27 cellular contexts compared by ENCODE assay signal in genomic region chr3:122772827-122773226, GRCh38.
"Had no signal": no experiment of that assay in that cellular context is flagged by ENCODE, and none has a peak within 500 bp of the region (broad histone marks: within the 10 kb centered on the region; RNA-seq: fewer than 3 reads in every experiment).

No MANE protein-coding gene starts in this region.

- H3K27me3 Mint-ChIP-seq: naive thymus-derived CD8-positive, alpha-beta T cell; natural killer cell treated with Interleukin-12 subunit alpha and Interleukin-12 subunit beta and Interleukin-15 and Interleukin-18, amount 100 ng/mL, for 72 hours; stimulated activated memory B cell treated with anti-CD40 and anti-IgM and Interleukin-4, amounts not matched to agents 10 μg/mL and 1 μg/mL and 100 μg/mL, for 72 hours; stimulated activated naive CD8-positive, alpha-beta T cell treated with anti-CD3 and anti-CD28 coated beads, Interleukin-15, amount 100 ng/mL, for 72 hours had no signal

- H3K27me3 ChIP-seq: neutrophil, pancreas, right lobe of liver, sigmoid colon, suprapubic skin, testis, tibial artery, transverse colon, upper lobe of left lung, vagina had no signal

- H3K4me3 Mint-ChIP-seq: naive thymus-derived CD8-positive, alpha-beta T cell; natural killer cell treated with Interleukin-12 subunit alpha and Interleukin-12 subunit beta and Interleukin-15 and Interleukin-18, amount 100 ng/mL, for 72 hours; nephron progenitor cell; neural crest cell; stimulated activated memory B cell treated with anti-CD40 and anti-IgM and Interleukin-4, amounts not matched to agents 10 μg/mL and 1 μg/mL and 100 μg/mL, for 72 hours; stimulated activated naive CD8-positive, alpha-beta T cell treated with anti-CD3 and anti-CD28 coated beads, Interleukin-15, amount 100 ng/mL, for 72 hours had no signal

- H3K4me3 ChIP-seq: pancreas, prostate gland, right lobe of liver, sigmoid colon, suprapubic skin, testis, tibial artery, transverse colon, upper lobe of left lung, vagina had no signal

- H3K4me1 ChIP-seq: pancreas, prostate gland, right lobe of liver, sigmoid colon, testis, tibial artery, transverse colon, vagina had no signal

- H3K36me3 ChIP-seq: pancreas, prostate gland, right lobe of liver, vagina had no signal

- H3K9me3 Mint-ChIP-seq: naive thymus-derived CD8-positive, alpha-beta T cell; natural killer cell treated with Interleukin-12 subunit alpha and Interleukin-12 subunit beta and Interleukin-15 and Interleukin-18, amount 100 ng/mL, for 72 hours; nephron progenitor cell; neural crest cell; stimulated activated memory B cell treated with anti-CD40 and anti-IgM and Interleukin-4, amounts not matched to agents 10 μg/mL and 1 μg/mL and 100 μg/mL, for 72 hours; stimulated activated naive CD8-positive, alpha-beta T cell treated with anti-CD3 and anti-CD28 coated beads, Interleukin-15, amount 100 ng/mL, for 72 hours had no signal

- H3K4me1 Mint-ChIP-seq: nephron progenitor cell; neural crest cell; stimulated activated naive CD8-positive, alpha-beta T cell treated with anti-CD3 and anti-CD28 coated beads, Interleukin-15, amount 100 ng/mL, for 72 hours had no signal

- H3K9me3 ChIP-seq: neutrophil, pancreas, prostate gland, right lobe of liver, sigmoid colon, suprapubic skin, testis, tibial artery, transverse colon, upper lobe of left lung, vagina had no signal

- DNase-seq: naive thymus-derived CD8-positive, alpha-beta T cell; nephron progenitor cell; nucleus accumbens; pancreas; right cardiac atrium; right lobe of liver; sigmoid colon; small intestine; stimulated activated CD4-positive, alpha-beta T cell treated with anti-CD3 and anti-CD28 coated beads, Interleukin-15, amount 100 ng/mL, for 24 hours; stimulated activated CD4-positive, alpha-beta T cell treated with anti-CD3 and anti-CD28 coated beads, Interleukin-2, amount 100 ng/mL, for 24 hours; stimulated activated CD4-positive, alpha-beta T cell treated with anti-CD3 and anti-CD28 coated beads, Interleukin-2, amount 100 ng/mL, for 48 hours; stimulated activated CD4-positive, alpha-beta T cell treated with anti-CD3 and anti-CD28 coated beads, Interleukin-4, amount 100 ng/mL, for 24 hours; stimulated activated naive CD4-positive, alpha-beta T cell; stimulated activated naive CD8-positive, alpha-beta T cell treated with anti-CD3 and anti-CD28 coated beads, Interleukin-15, amount 100 ng/mL, for 72 hours; stimulated activated naive CD8-positive, alpha-beta T cell treated with anti-CD3 and anti-CD28 coated beads, Interleukin-15, Interleukin-2, amounts not matched to agents 100 U/mL and 50 U/mL, for 24 hours; substantia nigra; testis; tibial artery; transverse colon; upper lobe of left lung had no signal

- ATAC-seq: naive thymus-derived CD8-positive, alpha-beta T cell; natural killer cell treated with Interleukin-12 subunit alpha and Interleukin-12 subunit beta and Interleukin-15 and Interleukin-18, amount 100 ng/mL, for 72 hours; pancreas; right cardiac atrium; right lobe of liver; stimulated activated memory B cell treated with anti-CD40 and anti-IgM and Interleukin-4, amounts not matched to agents 10 μg/mL and 1 μg/mL and 100 μg/mL, for 72 hours; stimulated activated naive CD8-positive, alpha-beta T cell treated with anti-CD3 and anti-CD28 coated beads, Interleukin-15, amount 100 ng/mL, for 72 hours; stimulated activated naive CD8-positive, alpha-beta T cell treated with anti-CD3 and anti-CD28 coated beads, Interleukin-15, Interleukin-2, amounts not matched to agents 100 U/mL and 50 U/mL, for 24 hours had no signal

- H3K27ac Mint-ChIP-seq: naive thymus-derived CD8-positive, alpha-beta T cell; natural killer cell treated with Interleukin-12 subunit alpha and Interleukin-12 subunit beta and Interleukin-15 and Interleukin-18, amount 100 ng/mL, for 72 hours; nephron progenitor cell; stimulated activated naive CD8-positive, alpha-beta T cell treated with anti-CD3 and anti-CD28 coated beads, Interleukin-15, amount 100 ng/mL, for 72 hours had no signal

- H3K27ac ChIP-seq: pancreas, prostate gland, right lobe of liver, sigmoid colon, suprapubic skin, testis, tibial artery, vagina had no signal
